Comparison of ENCODE assay signal across 10 cellular contexts in genomic region chr5:151063590-151063989, GRCh38. TPM values are rescaled to one million over a fixed set of nuclear protein-coding genes. Genes with fewer than 3 reads are reported as not detected.
DNase-seq lines count a peak whose midpoint lies in the region; ATAC-seq and TF ChIP-seq lines count a peak whose summit lies in the region.
"Had no signal": no experiment of that assay in that cellular context is flagged by ENCODE, and none has a peak within 500 bp of the region (broad histone marks: within the 10 kb centered on the region; RNA-seq: fewer than 3 reads in every experiment).

No MANE protein-coding gene starts in this region.

- no peak overlapping the region for H2BK5ac ChIP-seq in neuronal stem cell (ENCODE audit: low read length)

- POLR2A ChIA-PET in RWPE1 (lab: Yijun Ruan, JAX; ENCODE audit: low non-redundant PET): no interaction called here

- no peak overlapping the region for H2AK5ac ChIP-seq in neuronal stem cell (ENCODE audit: low read depth, low read length)

- H2BK12ac ChIP-seq in neuronal stem cell (ENCODE audit: low read length): no peak overlapping the region

- H3K4ac ChIP-seq in neuronal stem cell (ENCODE audit: low read length): no peak overlapping the region

- H3K23ac ChIP-seq in neuronal stem cell (ENCODE audit: low read depth, low read length, poor library complexity): no peak overlapping the region

- H3K27ac ChIP-seq in CD4-positive, CD25-positive, alpha-beta regulatory T cell (ENCODE audit: insufficient read depth, low read length, poor library complexity, severe bottlenecking): peak overlapping the region; percentile 16
- H3K27ac ChIP-seq in RWPE1 (peak overlapping the region; percentile 26; the same call in 1 of the 2 replicates), esophagus muscularis mucosa (replicated peaks in 1 of 4) (peak overlapping the region; percentile 65 to 78 (median 71)), psoas muscle (peak overlapping the region; percentile 92), neuronal stem cell (replicated peaks; ENCODE audit: low read length) (no peak overlapping the region)

- H2BK120ac ChIP-seq in neuronal stem cell (ENCODE audit: low read depth, low read length): no peak overlapping the region

- H3K27me3 ChIP-seq in CD4-positive, CD25-positive, alpha-beta regulatory T cell (ENCODE audit: control insufficient read depth, insufficient read depth, low read length): no peaks in the 10 kb centered on the region
- H3K27me3 ChIP-seq in esophagus muscularis mucosa (no peaks in the 10 kb centered on the region), psoas muscle (ENCODE audit: insufficient read depth in 3 of 3, low read length in 2 of 3) (no peaks in the 10 kb centered on the region), neuronal stem cell (ENCODE audit: control insufficient read depth in 3 of 3, insufficient read depth in 3 of 3, low read depth in 1 of 3, low read length in 3 of 3) (no peaks in the 10 kb centered on the region)

- no peak overlapping the region for H3K4me2 ChIP-seq in neuronal stem cell (ENCODE audit: insufficient read depth, low read length, poor library complexity, severe bottlenecking)

- H3K9me3 Mint-ChIP-seq in CD4-positive, CD25-positive, alpha-beta regulatory T cell: peaks cover 0 to 2% (median 0%) of the 10 kb centered on the region in 7 donors
- H3K9me3 Mint-ChIP-seq: T-helper 1 cell treated with Interleukin-12 subunit alpha and Interleukin-12 subunit beta and Interleukin-4 antibody, amounts not matched to agents 30 μg/mL and 1 μg/mL, for 36 hours had no signal

- H3K36me3 ChIP-seq in CD4-positive, CD25-positive, alpha-beta regulatory T cell (ENCODE audit: control insufficient read depth, insufficient read depth, low read length): peaks cover 79% of the 10 kb centered on the region
- H3K36me3 ChIP-seq in esophagus muscularis mucosa (peaks cover 0 to 52% (median 36%) of the 10 kb centered on the region in 4 donors), psoas muscle (ENCODE audit: insufficient read depth in 1 of 2, low read depth in 1 of 2) (peaks cover 0 to 47% of the 10 kb centered on the region in 2 donors), neuronal stem cell (replicated peaks in 1 of 2; ENCODE audit: control insufficient read depth in 2 of 2, insufficient read depth in 2 of 2, low read length in 2 of 2) (peaks cover 4 to 38% of the 10 kb centered on the region in 2 donors)

- H2AFZ ChIP-seq in neuronal stem cell (ENCODE audit: low read length): no peak overlapping the region

- CTCF ChIA-PET in RWPE1 (lab: Yijun Ruan, JAX): interaction anchor here (1.0 kb wide), 1 partner anchor 11 kb away, joined by 5 read pairs; no protein-coding TSS in a partner anchor

- H4K91ac ChIP-seq in neuronal stem cell (ENCODE audit: low read depth, low read length, poor library complexity): no peak overlapping the region

- H3K18ac ChIP-seq in neuronal stem cell (ENCODE audit: low read length): no peak overlapping the region

- no peaks in the 10 kb centered on the region for H3K9me3 ChIP-seq in CD4-positive, CD25-positive, alpha-beta regulatory T cell (ENCODE audit: control insufficient read depth in 2 of 2, low read length in 2 of 2)
- no peaks in the 10 kb centered on the region for H3K9me3 ChIP-seq in esophagus muscularis mucosa
- no peaks in the 10 kb centered on the region for H3K9me3 ChIP-seq in psoas muscle
- H3K9me3 ChIP-seq in neuronal stem cell (replicated peaks in 1 of 2; ENCODE audit: control insufficient read depth in 2 of 2, insufficient read depth in 1 of 2, low read depth in 1 of 2, low read length in 2 of 2): no peaks in the 10 kb centered on the region

- H3K27ac Mint-ChIP-seq in CD4-positive, CD25-positive, alpha-beta regulatory T cell: peak overlapping the region in 1 of 3 donors; percentile 69
- H3K27ac Mint-ChIP-seq: T-helper 1 cell treated with Interleukin-12 subunit alpha and Interleukin-12 subunit beta and Interleukin-4 antibody, amounts not matched to agents 30 μg/mL and 1 μg/mL, for 36 hours had no signal

- no peak overlapping the region for H3K14ac ChIP-seq in neuronal stem cell (ENCODE audit: low read length)

- no peak for TF ChIP-seq EP300 in esophagus muscularis mucosa (IDR thresholded peaks at IDR 0.05)

- no peak for TF ChIP-seq POLR2A in esophagus muscularis mucosa (IDR thresholded peaks at IDR 0.05; ENCODE audit: low read depth)

- intact Hi-C loops in esophagus muscularis mucosa (cut with DNase I): no loop called here
- intact Hi-C loops in psoas muscle (cut with DNase I): no loop called here
- intact Hi-C loops in left colon (cut with DNase I, micrococcal nuclease): no loop called here

- ATAC-seq in CD4-positive, CD25-positive, alpha-beta regulatory T cell (ENCODE audit: low read depth in 2 of 2): no peak
- ATAC-seq in psoas muscle (peak in 3 of 4 donors; percentile 4 to 7 (median 6)), left colon (no peak)

- peaks cover 3% of the 10 kb centered on the region for H3K79me1 ChIP-seq in neuronal stem cell (ENCODE audit: low read depth, low read length)

- H3K36me3 Mint-ChIP-seq in CD4-positive, CD25-positive, alpha-beta regulatory T cell: peaks cover 27% of the 10 kb centered on the region

- H3K9ac ChIP-seq in neuronal stem cell (ENCODE audit: low read depth, low read length, poor library complexity): no peak overlapping the region

- 40% methylated on average over 12 of the region's 12 CpGs for whole genome bisulfite sequencing in esophagus muscularis mucosa
- 25 to 58% (median 35%) methylated on average over 12 of the region's 12 CpGs for WGBS in psoas muscle, 3 donors
- no CpG with 5 or more reads among the region's 12 CpGs for WGBS in neuronal stem cell (ENCODE audit: extremely low coverage in 2 of 2, insufficient read length in 2 of 2, insufficient replicate concordance in 1 of 2), 2 donors

- H3K4me3 Mint-ChIP-seq in CD4-positive, CD25-positive, alpha-beta regulatory T cell: peak overlapping the region in 1 of 4 donors; percentile 34
- H3K4me3 Mint-ChIP-seq: T-helper 1 cell treated with Interleukin-12 subunit alpha and Interleukin-12 subunit beta and Interleukin-4 antibody, amounts not matched to agents 30 μg/mL and 1 μg/mL, for 36 hours had no signal

- no peak for TF ChIP-seq CTCF in RWPE1 (conservative IDR thresholded peaks at IDR 0.05; ENCODE audit: low read depth)
- no peak for TF ChIP-seq CTCF in esophagus muscularis mucosa (IDR thresholded peaks at IDR 0.05)
- TF ChIP-seq CTCF in psoas muscle (IDR thresholded peaks at IDR 0.05): no peak

- H4K8ac ChIP-seq in neuronal stem cell (ENCODE audit: low read depth, low read length): no peak overlapping the region

- peaks cover 15 to 78% (median 46%) of the 10 kb centered on the region in 4 donors for H3K4me1 Mint-ChIP-seq in CD4-positive, CD25-positive, alpha-beta regulatory T cell

- DNase-seq in CD4-positive, CD25-positive, alpha-beta regulatory T cell: no peak
- DNase-seq in RWPE1 (ENCODE audit: low spot score) (no peak), esophagus muscularis mucosa (ENCODE audit: extremely low spot score) (no peak), psoas muscle (no peak), neuronal stem cell (ENCODE audit: low spot score) (no peak), SK-N-DZ (ENCODE audit: low spot score) (no peak), hepatic stellate cell (ENCODE audit: low spot score) (no peak), left colon (no peak)
- DNase-seq: NCI-H146 had no signal

- no peak overlapping the region for H3K4me3 ChIP-seq in CD4-positive, CD25-positive, alpha-beta regulatory T cell (ENCODE audit: low read depth, low read length)
- H3K4me3 ChIP-seq in esophagus muscularis mucosa (no peak overlapping the region), psoas muscle (peak overlapping the region; percentile 48), neuronal stem cell (ENCODE audit: low read length in 2 of 2) (no peak overlapping the region)

- peaks cover 58% of the 10 kb centered on the region for H3K4me1 ChIP-seq in CD4-positive, CD25-positive, alpha-beta regulatory T cell (ENCODE audit: control insufficient read depth, insufficient read depth, low read length, poor library complexity, severe bottlenecking)
- peaks cover 81 to 99% (median 96%) of the 10 kb centered on the region in 4 donors for H3K4me1 ChIP-seq in esophagus muscularis mucosa
- H3K4me1 ChIP-seq in psoas muscle: peaks cover 94% of the 10 kb centered on the region
- H3K4me1 ChIP-seq in neuronal stem cell (ENCODE audit: control insufficient read depth in 2 of 2, insufficient read depth in 1 of 2, low read depth in 1 of 2, low read length in 2 of 2): no peaks in the 10 kb centered on the region

- peaks cover 5% of the 10 kb centered on the region for H3K27me3 Mint-ChIP-seq in CD4-positive, CD25-positive, alpha-beta regulatory T cell

- no peak overlapping the region for H2BK15ac ChIP-seq in neuronal stem cell (ENCODE audit: low read length)

RNA-seq across cellular contexts. Expression of gene TNIP1, which starts 17.2 kb away (rescaled TPM):
- total RNA-seq in CD4-positive, CD25-positive, alpha-beta regulatory T cell: 259 TPM
- 10 to 100 TPM; 46.9 to 71.5 (median 59.8) TPM for polyA plus RNA-seq in CD4-positive, CD25-positive, alpha-beta regulatory T cell
- total RNA-seq in esophagus muscularis mucosa (100 to 1,000 TPM in 3 of 4 donors, 10 to 100 TPM in 1; 91.4 to 136 (median 114) TPM), psoas muscle (100 to 1,000 TPM; 114 to 218 (median 149) TPM), left colon (100 to 1,000 TPM; 200 to 215 TPM)
- 100 to 1,000 TPM in 2 of 3 donors, 10 to 100 TPM in 1; 55.5 to 167 (median 106) TPM for polyA plus RNA-seq in psoas muscle
- 23.9 TPM for polyA plus RNA-seq in neuronal stem cell (2013, experiment 1 of 2)
- 23.0 TPM for polyA plus RNA-seq in neuronal stem cell (2013, experiment 2 of 2)
- 28.2 and 39.3 TPM in 2 replicates for polyA plus RNA-seq in SK-N-DZ (2014; cell fraction: cytosol; rRNA removed)
- polyA plus RNA-seq in SK-N-DZ (2014; cell fraction: nucleus; rRNA removed): 16.4 and 27.8 TPM in 2 replicates

RNA-seq across cellular contexts. Expression of gene GPX3, which starts 43.2 kb away (rescaled TPM):
- 1.2 TPM for total RNA-seq in CD4-positive, CD25-positive, alpha-beta regulatory T cell
- 1 to 10 TPM in 2 of 4 donors, under 1 TPM in 2; 0.52 to 1.3 (median 0.81) TPM for polyA plus RNA-seq in CD4-positive, CD25-positive, alpha-beta regulatory T cell
- total RNA-seq in esophagus muscularis mucosa (1,000 to 10,000 TPM; 1,165 to 3,724 (median 1,939) TPM), psoas muscle (100 to 1,000 TPM; 447 to 852 (median 690) TPM), left colon (100 to 1,000 TPM; 106 to 174 TPM)
- polyA plus RNA-seq in psoas muscle: 100 to 1,000 TPM; 551 to 766 (median 552) TPM
- polyA plus RNA-seq in neuronal stem cell (2013, experiment 1 of 2): 17.7 TPM
- polyA plus RNA-seq in neuronal stem cell (2013, experiment 2 of 2): 16.6 TPM
- polyA plus RNA-seq in SK-N-DZ (2014; cell fraction: cytosol; rRNA removed): 18.0 and 24.9 TPM in 2 replicates
- polyA plus RNA-seq in SK-N-DZ (2014; cell fraction: nucleus; rRNA removed): 6.9 and 9.1 TPM in 2 replicates

Comparison
In these comparisons a context has a peak if more than half of its experiments do, and no peak if none do; other contexts are left out.
1. ATAC-seq: peak in psoas muscle (3 of 4); none in CD4-positive, CD25-positive, alpha-beta regulatory T cell (0 of 2) and left colon (single experiment).
2. RNA of gene GPX3, which starts 43.2 kb away (total RNA-seq): 1,165 to 3,724 TPM in esophagus muscularis mucosa, 447 to 852 TPM in psoas muscle and 106 to 174 TPM in left colon; 1.2 TPM in CD4-positive, CD25-positive, alpha-beta regulatory T cell (single experiment); every median in the first group is over 10 times any median in the second.